Comparison of ENCODE assay signal across 8 cellular contexts in genomic region chr1:185316163-185317033, GRCh38. TPM values are rescaled to one million over a fixed set of nuclear protein-coding genes. Genes with fewer than 3 reads are reported as not detected.
A peak's percentile ranks its signal among the peaks of the same experiment; 100 is the strongest.
DNase-seq lines count a peak whose midpoint lies in the region; ATAC-seq and TF ChIP-seq lines count a peak whose summit lies in the region.

No MANE protein-coding gene starts in this region.

- peak; percentile 42 for ATAC-seq in HG02571 (IDR thresholded peaks at IDR 0.05; ENCODE audit: unreplicated experiment)
- ATAC-seq in heart right ventricle, result peak; percentile 85 to 94 (median 90)
- peak; percentile 89 to 92 for ATAC-seq in upper lobe of left lung (ENCODE audit: low FRiP score in 2 of 2)

- H3K36me3 ChIP-seq in heart right ventricle (peaks cover 0 to 7% (median 0%) of the 10 kb centered on the region in 9 donors), upper lobe of left lung (no peaks in the 10 kb centered on the region)

- H3K9me3 ChIP-seq in heart right ventricle (no peaks in the 10 kb centered on the region), upper lobe of left lung (no peaks in the 10 kb centered on the region)

- WGBS in adipose tissue, 3 donors, result 0 to 1% (median 0%) methylated on average over 81 to 88 of the region's 88 CpGs
- WGBS in heart right ventricle, 2 donors, result 0 to 1% methylated on average over 87 to 88 of the region's 88 CpGs
- whole genome bisulfite sequencing in upper lobe of left lung, 2 donors, result 0% methylated on average over 29 to 48 of the region's 88 CpGs

- H3K4me1 ChIP-seq in heart right ventricle (peaks cover 3 to 58% (median 52%) of the 10 kb centered on the region in 9 donors), upper lobe of left lung (peaks cover 29 to 53% (median 46%) of the 10 kb centered on the region in 4 donors)

- peak overlapping the region; percentile 92 for H3K4me3 ChIP-seq in NB4 (ENCODE audit: low read depth, low read length)
- H3K4me3 ChIP-seq in heart right ventricle, result peak overlapping the region; percentile 85 to 99 (median 92)
- peak overlapping the region; percentile 61 to 96 (median 80) for H3K4me3 ChIP-seq in upper lobe of left lung

- TF ChIP-seq CTCF in NB4 (IDR thresholded peaks at IDR 0.05; ENCODE audit: low read depth, low read length), result no peak
- TF ChIP-seq CTCF in heart right ventricle (IDR thresholded peaks at IDR 0.05), result peak in 2 of 9 donors; percentile 9 to 17
- peak in 2 of 6 experiments; percentile 15 to 24 for TF ChIP-seq CTCF in upper lobe of left lung (IDR thresholded peaks at IDR 0.05)

- H3K27ac ChIP-seq in adipose tissue (ENCODE audit: low read depth, low read length) (peak overlapping the region; percentile 91), heart right ventricle (peak overlapping the region; percentile 90 to 99 (median 96)), upper lobe of left lung (peak overlapping the region; percentile 91 to 99 (median 97))

- H3K27me3 ChIP-seq in heart right ventricle, result no peaks in the 10 kb centered on the region
- H3K27me3 ChIP-seq in upper lobe of left lung, result no peaks in the 10 kb centered on the region

- peak; percentile 91 for DNase-seq in NB4 (ENCODE audit: low read depth)
- DNase-seq in SW480 (ENCODE audit: low spot score), result peak; percentile 76
- DNase-seq in heart right ventricle, result peak; percentile 97 to 98
- peak; percentile 98 for DNase-seq in posterior vena cava (ENCODE audit: low spot score)
- peak; percentile 95 to 99 for DNase-seq in upper lobe of left lung

- intact Hi-C loops in heart right ventricle (cut with DNase I), result loop anchor here (2.0 to 10.0 kb wide), 11 partner anchors 111 to 358 kb away; partner anchors contain the start of genes SWT1 (in 2 of the 10) and TRMT1L (in 2 of the 10)
- intact Hi-C loops in posterior vena cava (cut with DNase I), result no loop called here

- TF ChIP-seq EP300 in upper lobe of left lung (IDR thresholded peaks at IDR 0.05), result no peak

- peak; percentile 39 for TF ChIP-seq POLR2A in GM10847 (IDR thresholded peaks at IDR 0.05; ENCODE audit: extremely low read depth, insufficient read length)
- TF ChIP-seq POLR2A in NB4 (IDR thresholded peaks at IDR 0.05; ENCODE audit: extremely low read depth, insufficient read length), result peak; percentile 71
- peak in 2 of 4 donors; percentile 32 to 74 for TF ChIP-seq POLR2A in upper lobe of left lung (IDR thresholded peaks at IDR 0.05)

RNA-seq across cellular contexts. Expression of gene IVNS1ABP, which starts 0.6 kb away (rescaled TPM):
- 10 to 100 TPM; 24.3 to 41.6 (median 38.5) TPM for polyA plus RNA-seq in adipose tissue
- 100 to 1,000 TPM in 1 of 10 donors, 10 to 100 TPM in 9; 44.7 to 132 (median 66.7) TPM for total RNA-seq in heart right ventricle
- polyA plus RNA-seq in heart right ventricle, result 10 to 100 TPM; 26.0 to 30.4 TPM
- total RNA-seq in posterior vena cava, result 10 to 100 TPM; 38.5 to 54.1 TPM
- 100 to 1,000 TPM in 2 of 6 donors, 10 to 100 TPM in 4; 75.4 to 104 (median 83.6) TPM for total RNA-seq in upper lobe of left lung

Comparison
In these comparisons a context has a peak if more than half of its experiments do, and no peak if none do; other contexts are left out.
1. Peak in every context shown above with its lines: DNase-seq, ATAC-seq, H3K4me3 ChIP-seq and H3K27ac ChIP-seq.
2. intact Hi-C loops: an anchor here in heart right ventricle (2.0 to 10.0 kb wide); none called in posterior vena cava.